In genomic region chr18:45447364-45448265, GRCh38 we compare ENCODE assay signal across 22 cellular contexts.
"Had no signal": no experiment of that assay in that cellular context is flagged by ENCODE, and none has a peak within 500 bp of the region (broad histone marks: within the 10 kb centered on the region; RNA-seq: fewer than 3 reads in every experiment).

No MANE protein-coding gene starts in this region.

- H3K27me3 ChIP-seq: adrenal gland, ascending aorta, colonic mucosa, esophagus muscularis mucosa, spleen had no signal

- ATAC-seq: activated naive CD4-positive, alpha-beta T cell treated with anti-CD3 and anti-CD28 coated beads, Interleukin-2, amount 50 U/mL, for 72 hours; effector memory CD8-positive, alpha-beta T cell; natural killer cell treated with Interleukin-12 subunit alpha and Interleukin-12 subunit beta and Interleukin-15 and Interleukin-18, amount 100 ng/mL, for 72 hours; SK-N-SH treated with all-trans-retinoic acid at 6 μM for 48 hours; T-cell had no signal

- H3K27ac ChIP-seq: ascending aorta, colonic mucosa, dorsolateral prefrontal cortex, esophagus muscularis mucosa, left ventricle myocardium inferior, spleen, thoracic aorta had no signal

- H3K4me1 ChIP-seq: colonic mucosa, spleen had no signal

- H3K4me3 ChIP-seq: adrenal gland, ascending aorta, colonic mucosa, dorsolateral prefrontal cortex, esophagus muscularis mucosa, left ventricle myocardium inferior, spleen, thoracic aorta had no signal

- H3K9me3 ChIP-seq: adrenal gland, ascending aorta, colonic mucosa, esophagus muscularis mucosa, left ventricle myocardium inferior, spleen, thoracic aorta had no signal

- FAIRE-seq: endothelial cell of umbilical vein, frontal cortex, TTC549 had no signal

- H3K36me3 ChIP-seq: adrenal gland, ascending aorta, colonic mucosa, esophagus muscularis mucosa, left ventricle myocardium inferior, spleen, thoracic aorta had no signal

- DNase-seq: activated T-cell treated with anti-CD3 and anti-CD28 coated beads, Interleukin-2, amount 50 U/mL, for 1 hour; adrenal gland; central memory CD4-positive, alpha-beta T cell; colonic mucosa; dorsolateral prefrontal cortex; effector memory CD8-positive, alpha-beta T cell; islet precursor cell; left ventricle myocardium inferior; posterior cingulate gyrus; spleen; stimulated activated CD4-positive, alpha-beta T cell treated with anti-CD3 and anti-CD28 coated beads, Interleukin-4, amount 100 ng/mL, for 1 hour; stimulated activated naive CD4-positive, alpha-beta T cell treated with Interleukin-2 at 50 U/mL for 16 hours; T-cell had no signal
